22 cellular contexts compared by ENCODE assay signal in the genomic region with DNA sequence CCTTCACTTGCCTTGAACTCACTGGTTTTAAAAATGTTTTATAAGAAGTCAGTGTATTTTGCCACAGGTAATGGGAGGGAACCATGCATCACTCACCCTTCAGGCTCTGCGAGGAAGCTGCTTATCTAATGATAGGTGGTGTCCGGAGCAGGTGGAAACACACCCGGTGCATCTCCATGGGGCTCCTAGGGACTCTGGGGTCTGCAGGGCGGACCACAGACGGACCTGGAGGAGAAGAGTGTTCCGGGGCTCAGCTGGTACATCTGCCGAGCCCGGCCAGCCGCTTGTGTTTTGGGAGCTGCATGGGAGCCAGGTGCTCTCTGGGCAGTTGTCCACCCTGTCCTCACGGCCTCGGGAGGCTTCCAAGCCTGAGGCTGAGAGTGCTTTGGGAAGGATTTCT.
"Had no signal": no experiment of that assay in that cellular context is flagged by ENCODE, and none has a peak within 500 bp of the region (broad histone marks: within the 10 kb centered on the region; RNA-seq: fewer than 3 reads in every experiment).

No MANE protein-coding gene starts in this region.

- H3K4me1 Mint-ChIP-seq: endodermal cell had no signal

- H3K27ac ChIP-seq: colonic mucosa, epithelial cell of prostate, esophagus squamous epithelium, gastrocnemius medialis, heart right ventricle, left lung had no signal

- ATAC-seq: effector memory CD8-positive, alpha-beta T cell; esophagus mucosa; gastrocnemius medialis; heart right ventricle; left cardiac atrium; left lung; left ventricle myocardium superior; mucosa of descending colon had no signal

- H3K4me3 ChIP-seq: colonic mucosa, esophagus squamous epithelium, gastrocnemius medialis, heart right ventricle, left lung, mucosa of descending colon had no signal

- H3K4me3 Mint-ChIP-seq: dendritic cell treated with granulocyte-macrophage colony-stimulating factor and Interleukin-4, amounts not matched to agents 40 ng/mL and 50 ng/mL, for 4 days; endodermal cell; mesothelial cell of epicardium had no signal

- H3K36me3 ChIP-seq: colonic mucosa had no signal

- H3K27ac Mint-ChIP-seq: dendritic cell treated with granulocyte-macrophage colony-stimulating factor and Interleukin-4, amounts not matched to agents 40 ng/mL and 50 ng/mL, for 4 days; effector memory CD8-positive, alpha-beta T cell; endodermal cell; mesothelial cell of epicardium had no signal

- H3K27me3 Mint-ChIP-seq: dendritic cell treated with granulocyte-macrophage colony-stimulating factor and Interleukin-4, amounts not matched to agents 40 ng/mL and 50 ng/mL, for 4 days; effector memory CD8-positive, alpha-beta T cell had no signal

- DNase-seq: colonic mucosa; cortex of kidney; effector CD8-positive, alpha-beta T cell; effector memory CD8-positive, alpha-beta T cell; endodermal cell; erythroblast; esophagus squamous epithelium; foreskin fibroblast; foreskin melanocyte; gastrocnemius medialis; glutamatergic neuron; heart right ventricle; hippocampal formation; left cardiac atrium; left lung; left ventricle myocardium superior; mesenchymal stem cell; mucosa of descending colon had no signal

- H3K27me3 ChIP-seq: colonic mucosa, esophagus squamous epithelium, gastrocnemius medialis, heart right ventricle, left lung had no signal

- H3K9me3 ChIP-seq: colonic mucosa, esophagus squamous epithelium, gastrocnemius medialis, heart right ventricle, left lung had no signal

- H3K4me1 ChIP-seq: colonic mucosa, gastrocnemius medialis had no signal

- H3K9me3 Mint-ChIP-seq: dendritic cell treated with granulocyte-macrophage colony-stimulating factor and Interleukin-4, amounts not matched to agents 40 ng/mL and 50 ng/mL, for 4 days; effector memory CD8-positive, alpha-beta T cell had no signal
